8 cellular contexts compared by ENCODE assay signal in the genomic region with DNA sequence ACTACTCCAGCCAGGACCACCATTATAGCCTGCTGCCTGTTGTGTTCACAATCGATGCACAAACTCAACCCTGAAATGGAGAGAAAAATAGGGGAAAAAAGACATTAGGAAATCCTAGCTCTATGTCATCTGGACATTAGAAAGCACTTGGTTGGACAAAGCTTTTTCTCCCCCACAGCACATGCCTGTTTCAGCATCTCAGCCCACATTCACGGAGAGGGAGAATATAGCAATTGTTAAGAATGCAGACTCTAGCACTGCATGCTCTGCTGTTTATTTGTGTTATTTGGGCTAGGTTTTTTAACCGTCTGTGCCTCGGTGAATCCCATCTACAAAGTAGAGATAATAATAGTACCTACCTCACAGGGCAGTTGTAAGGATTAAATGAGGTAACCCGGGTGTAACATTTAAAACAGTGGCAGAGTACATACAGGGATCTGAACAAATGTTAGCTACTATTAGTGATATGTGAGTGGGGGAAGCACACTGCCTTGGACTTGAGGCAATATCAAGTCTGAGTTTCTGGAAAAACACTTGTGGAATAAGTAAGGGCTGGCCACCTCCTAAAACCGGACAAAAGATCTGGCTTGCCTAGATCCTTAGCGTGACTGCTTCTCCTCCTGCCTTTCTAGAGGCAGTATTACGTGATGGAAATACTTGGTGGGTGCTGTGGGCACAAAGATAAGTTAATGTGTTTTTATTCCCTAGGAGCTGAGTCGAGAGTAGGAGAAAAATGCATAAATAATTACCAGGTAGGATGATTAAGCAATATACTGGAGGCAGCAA. TPM values are rescaled to one million over a fixed set of nuclear protein-coding genes. Genes with fewer than 3 reads are reported as not detected.
A peak's percentile ranks its signal among the peaks of the same experiment; 100 is the strongest.
DNase-seq lines count a peak whose midpoint lies in the region; ATAC-seq and TF ChIP-seq lines count a peak whose summit lies in the region.

No MANE protein-coding gene starts in this region.

- no peak for TF ChIP-seq CTCF in LNCaP clone FGC (IDR thresholded peaks at IDR 0.05; ENCODE audit: control insufficient read depth, extremely low read depth, insufficient read depth)
- TF ChIP-seq CTCF in esophagus muscularis mucosa (IDR thresholded peaks at IDR 0.05), result peak in 2 of 3 experiments; percentile 8 to 31
- no peak for TF ChIP-seq CTCF in nephron progenitor cell (IDR thresholded peaks at IDR 0.05)

- H3K4me3 ChIP-seq in LNCaP clone FGC (ENCODE audit: low read depth, low read length) (peak overlapping the region; percentile 86), esophagus muscularis mucosa (peak overlapping the region; percentile 72 to 96 (median 95))

- H3K4me1 ChIP-seq in esophagus muscularis mucosa, result peaks cover 41 to 60% (median 47%) of the 10 kb centered on the region in 4 donors

- peak overlapping the region; percentile 95 for H3K4me3 Mint-ChIP-seq in nephron progenitor cell

- TF ChIP-seq POLR2A in esophagus muscularis mucosa (IDR thresholded peaks at IDR 0.05; ENCODE audit: low read depth), result no peak

- DNase-seq in EH (ENCODE audit: low read depth) (peak; percentile 58), LNCaP clone FGC (ENCODE audit: low read depth) (no peak), esophagus muscularis mucosa (ENCODE audit: extremely low spot score) (no peak), nephron progenitor cell (no peak), middle frontal gyrus (ENCODE audit: extremely low spot score, low spot score) (no peak)
- peak; percentile 67 for DNase-seq in activated CD8-positive, alpha-beta memory T cell treated with anti-CD3 and anti-CD28 coated beads for 24 hours

- no peaks in the 10 kb centered on the region for H3K9me3 ChIP-seq in esophagus muscularis mucosa

- ATAC-seq in HG02642 (IDR thresholded peaks at IDR 0.05; ENCODE audit: poor library complexity, unreplicated experiment) (no peak), GM21529 (IDR thresholded peaks at IDR 0.05; ENCODE audit: unreplicated experiment) (no peak)

- 11% methylated on average over 9 of the region's 9 CpGs for WGBS in esophagus muscularis mucosa

- intact Hi-C loops in esophagus muscularis mucosa (cut with DNase I), result loop anchor here (1.0 to 5.0 kb wide), 3 partner anchors 84 to 183 kb away; no protein-coding TSS in a partner anchor

- H3K4me1 Mint-ChIP-seq in nephron progenitor cell, result peaks cover 43% of the 10 kb centered on the region

- H3K9me3 Mint-ChIP-seq in nephron progenitor cell, result no peaks in the 10 kb centered on the region

- H3K36me3 ChIP-seq in esophagus muscularis mucosa, result no peaks in the 10 kb centered on the region

- H3K36me3 Mint-ChIP-seq in nephron progenitor cell (ENCODE audit: low read depth), result no peaks in the 10 kb centered on the region

- peak overlapping the region; percentile 99 for H3K27ac Mint-ChIP-seq in nephron progenitor cell

- H3K27ac ChIP-seq in esophagus muscularis mucosa (replicated peaks in 1 of 4), result peak overlapping the region; percentile 94 to 100 (median 100)

- TF ChIP-seq EP300 in esophagus muscularis mucosa (IDR thresholded peaks at IDR 0.05), result no peak

- peaks cover 5% of the 10 kb centered on the region for H3K27me3 Mint-ChIP-seq in nephron progenitor cell (ENCODE audit: low read depth, poor library complexity)

- no peaks in the 10 kb centered on the region for H3K27me3 ChIP-seq in esophagus muscularis mucosa

RNA-seq across cellular contexts. Expression of gene PPP1CB, which starts 1.1 kb away (rescaled TPM):
- total RNA-seq in esophagus muscularis mucosa, result 1,000 to 10,000 TPM in 1 of 4 donors, 100 to 1,000 TPM in 3; 658 to 1,191 (median 759) TPM

Comparison
In these comparisons a context has a peak if more than half of its experiments do, and no peak if none do; other contexts are left out.
1. DNase-seq: peak in EH (single experiment) and activated CD8-positive, alpha-beta memory T cell treated with anti-CD3 and anti-CD28 coated beads for 24 hours (single experiment); none in LNCaP clone FGC (single experiment), esophagus muscularis mucosa (single experiment), nephron progenitor cell (single experiment) and middle frontal gyrus (single experiment).
2. CTCF ChIP-seq: peak in esophagus muscularis mucosa (2 of 3); none in LNCaP clone FGC (single experiment) and nephron progenitor cell (single experiment).